Comparison of ENCODE assay signal across 9 cellular contexts in the genomic region with DNA sequence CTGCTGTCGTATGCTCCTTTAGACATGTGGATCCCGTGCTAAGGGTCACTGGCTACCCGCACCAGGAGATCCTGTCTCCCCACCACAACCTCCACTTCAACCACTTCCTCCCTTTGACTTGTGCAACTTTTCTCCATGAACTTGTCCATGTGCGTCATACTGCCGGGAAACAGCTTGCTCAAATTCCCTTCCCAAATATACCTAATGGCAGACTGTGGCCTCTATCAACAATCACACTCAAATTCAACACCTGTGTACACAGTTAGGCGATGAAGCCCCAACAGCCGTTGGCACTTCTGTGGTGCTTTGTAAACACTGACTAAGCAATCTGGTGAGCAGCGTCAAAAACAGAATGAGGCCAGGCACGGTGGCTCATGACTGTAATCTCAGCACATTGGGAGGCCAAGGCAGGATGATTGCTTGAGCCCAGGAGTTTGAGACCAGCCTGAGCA. TPM values are rescaled to one million over a fixed set of nuclear protein-coding genes. Genes with fewer than 3 reads are reported as not detected.
DNase-seq lines count a peak whose midpoint lies in the region; ATAC-seq and TF ChIP-seq lines count a peak whose summit lies in the region.
"Had no signal": no experiment of that assay in that cellular context is flagged by ENCODE, and none has a peak within 500 bp of the region (broad histone marks: within the 10 kb centered on the region; RNA-seq: fewer than 3 reads in every experiment).

No MANE protein-coding gene starts in this region.

- no peak overlapping the region for H3K4me3 Mint-ChIP-seq in dendritic cell treated with granulocyte-macrophage colony-stimulating factor and Interleukin-4, amounts not matched to agents 40 ng/mL and 50 ng/mL, for 4 days
- H3K4me3 Mint-ChIP-seq in activated T-helper 2 cell treated with anti-CD3 and anti-CD28 coated beads, Interferon-gamma antibody, Interleukin-2, Interleukin-4, amounts not matched to agents 10 μg/mL and 5 μg/mL and 100 μg/mL, durations not matched to agents 14 hours and 24 hours and 36 hours (ENCODE audit: low read depth), result no peak overlapping the region
- H3K4me3 Mint-ChIP-seq: activated naive CD4-positive, alpha-beta T cell treated with anti-CD3 and anti-CD28 coated beads, Interleukin-2, amount 50 U/mL, for 24 hours had no signal

- intact Hi-C loops in dendritic cell treated with granulocyte-macrophage colony-stimulating factor and Interleukin-4, amounts not matched to agents 40 ng/mL and 50 ng/mL, for 4 days (cut with micrococcal nuclease), result no loop called here
- intact Hi-C loops in activated T-helper 2 cell treated with anti-CD3 and anti-CD28 coated beads, Interferon-gamma antibody, Interleukin-2, Interleukin-4, amounts not matched to agents 10 μg/mL and 5 μg/mL and 100 μg/mL, durations not matched to agents 14 hours and 24 hours and 36 hours (cut with micrococcal nuclease), result no loop called here

- peaks cover 30% of the 10 kb centered on the region for H3K4me1 Mint-ChIP-seq in dendritic cell treated with granulocyte-macrophage colony-stimulating factor and Interleukin-4, amounts not matched to agents 40 ng/mL and 50 ng/mL, for 4 days (ENCODE audit: low read depth)
- H3K4me1 Mint-ChIP-seq in activated T-helper 2 cell treated with anti-CD3 and anti-CD28 coated beads, Interferon-gamma antibody, Interleukin-2, Interleukin-4, amounts not matched to agents 10 μg/mL and 5 μg/mL and 100 μg/mL, durations not matched to agents 14 hours and 24 hours and 36 hours (ENCODE audit: low read depth), result peaks cover 7% of the 10 kb centered on the region

- no peak overlapping the region for H3K4me3 ChIP-seq in AG09309 (ENCODE audit: control insufficient read depth, low read depth, low read length)

- TF ChIP-seq CTCF in AG09309 (IDR thresholded peaks at IDR 0.05; ENCODE audit: control insufficient read depth, insufficient read depth, low read depth, low read length, missing control alignments), result no peak

- H3K36me3 Mint-ChIP-seq in dendritic cell treated with granulocyte-macrophage colony-stimulating factor and Interleukin-4, amounts not matched to agents 40 ng/mL and 50 ng/mL, for 4 days (ENCODE audit: low read depth), result peaks cover 7% of the 10 kb centered on the region
- H3K36me3 Mint-ChIP-seq in activated T-helper 2 cell treated with anti-CD3 and anti-CD28 coated beads, Interferon-gamma antibody, Interleukin-2, Interleukin-4, amounts not matched to agents 10 μg/mL and 5 μg/mL and 100 μg/mL, durations not matched to agents 14 hours and 24 hours and 36 hours (ENCODE audit: low read depth), result no peaks in the 10 kb centered on the region

- no peaks in the 10 kb centered on the region for H3K9me3 Mint-ChIP-seq in dendritic cell treated with granulocyte-macrophage colony-stimulating factor and Interleukin-4, amounts not matched to agents 40 ng/mL and 50 ng/mL, for 4 days
- H3K9me3 Mint-ChIP-seq in activated T-helper 2 cell treated with anti-CD3 and anti-CD28 coated beads, Interferon-gamma antibody, Interleukin-2, Interleukin-4, amounts not matched to agents 10 μg/mL and 5 μg/mL and 100 μg/mL, durations not matched to agents 14 hours and 24 hours and 36 hours, result no peaks in the 10 kb centered on the region
- H3K9me3 Mint-ChIP-seq: activated naive CD4-positive, alpha-beta T cell treated with anti-CD3 and anti-CD28 coated beads, Interleukin-2, amount 50 U/mL, for 24 hours had no signal

- peak overlapping the region; percentile 18 for H3K27ac Mint-ChIP-seq in dendritic cell treated with granulocyte-macrophage colony-stimulating factor and Interleukin-4, amounts not matched to agents 40 ng/mL and 50 ng/mL, for 4 days
- H3K27ac Mint-ChIP-seq in activated T-helper 2 cell treated with anti-CD3 and anti-CD28 coated beads, Interferon-gamma antibody, Interleukin-2, Interleukin-4, amounts not matched to agents 10 μg/mL and 5 μg/mL and 100 μg/mL, durations not matched to agents 14 hours and 24 hours and 36 hours, result no peak overlapping the region
- H3K27ac Mint-ChIP-seq: activated naive CD4-positive, alpha-beta T cell treated with anti-CD3 and anti-CD28 coated beads, Interleukin-2, amount 50 U/mL, for 24 hours had no signal

- no peaks in the 10 kb centered on the region for H3K27me3 Mint-ChIP-seq in dendritic cell treated with granulocyte-macrophage colony-stimulating factor and Interleukin-4, amounts not matched to agents 40 ng/mL and 50 ng/mL, for 4 days
- H3K27me3 Mint-ChIP-seq in activated T-helper 2 cell treated with anti-CD3 and anti-CD28 coated beads, Interferon-gamma antibody, Interleukin-2, Interleukin-4, amounts not matched to agents 10 μg/mL and 5 μg/mL and 100 μg/mL, durations not matched to agents 14 hours and 24 hours and 36 hours (ENCODE audit: low read depth), result no peaks in the 10 kb centered on the region
- H3K27me3 Mint-ChIP-seq: activated naive CD4-positive, alpha-beta T cell treated with anti-CD3 and anti-CD28 coated beads, Interleukin-2, amount 50 U/mL, for 24 hours had no signal

- DNase-seq in AG09309 (ENCODE audit: low read depth), result peak; percentile 28
- DNase-seq in NCI-H510A (lab: John Stamatoyannopoulos, UW), result peak; percentile 91
- no peak for DNase-seq in stimulated activated CD4-positive, alpha-beta T cell treated with anti-CD3 and anti-CD28 coated beads, Interleukin-4, amount 100 ng/mL, for 1 hour
- DNase-seq in AG08396 (ENCODE audit: low spot score), result no peak
- DNase-seq in activated T-helper 2 cell treated with anti-CD3 and anti-CD28 coated beads, Interferon-gamma antibody, Interleukin-2, Interleukin-4, amounts not matched to agents 10 μg/mL and 5 μg/mL and 100 μg/mL, durations not matched to agents 14 hours and 24 hours and 36 hours (ENCODE audit: low spot score), result no peak

- peak; percentile 15 for ATAC-seq in HG03354 (IDR thresholded peaks at IDR 0.05; ENCODE audit: poor library complexity, severe bottlenecking, unreplicated experiment)
- no peak for ATAC-seq in HG02642 (IDR thresholded peaks at IDR 0.05; ENCODE audit: poor library complexity, unreplicated experiment)

RNA-seq across cellular contexts. Expression of a gene that starts 49.5 kb away (rescaled TPM):
- total RNA-seq in activated T-helper 2 cell treated with anti-CD3 and anti-CD28 coated beads, Interferon-gamma antibody, Interleukin-2, Interleukin-4, amounts not matched to agents 10 μg/mL and 5 μg/mL and 100 μg/mL, durations not matched to agents 14 hours and 24 hours and 36 hours, result 9.8 and 12.0 TPM in 2 replicates

Comparison
In these comparisons a context has a peak if more than half of its experiments do, and no peak if none do; other contexts are left out.
1. DNase-seq: peak in AG09309 (single experiment) and NCI-H510A (single experiment); none in stimulated activated CD4-positive, alpha-beta T cell treated with anti-CD3 and anti-CD28 coated beads, Interleukin-4, amount 100 ng/mL, for 1 hour (single experiment), AG08396 (single experiment) and activated T-helper 2 cell treated with anti-CD3 and anti-CD28 coated beads, Interferon-gamma antibody, Interleukin-2, Interleukin-4, amounts not matched to agents 10 μg/mL and 5 μg/mL and 100 μg/mL, durations not matched to agents 14 hours and 24 hours and 36 hours (single experiment).